Comparison of ENCODE assay signal across 8 cellular contexts in the genomic region with DNA sequence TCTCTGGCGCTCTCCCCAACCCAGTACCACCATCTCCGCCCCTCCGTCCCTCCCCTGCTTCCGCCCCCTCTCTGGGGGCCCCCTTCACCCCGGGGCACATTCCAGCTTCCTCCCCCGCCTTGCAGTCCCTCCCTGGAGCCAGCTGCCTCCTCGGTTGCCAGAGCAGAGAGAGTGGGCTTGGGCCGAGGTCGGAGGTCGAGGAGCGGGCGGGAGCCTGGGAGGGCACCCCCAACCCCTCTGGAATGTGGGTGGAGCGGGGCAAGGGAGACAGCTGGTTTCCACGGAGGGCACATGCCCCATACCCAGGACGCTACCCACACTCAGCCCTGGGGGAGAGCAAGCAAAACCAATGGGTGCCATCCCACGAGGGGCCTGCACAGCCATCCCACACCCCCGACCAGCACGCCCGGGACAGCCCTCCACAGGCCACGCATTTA. TPM values are rescaled to one million over a fixed set of nuclear protein-coding genes. Genes with fewer than 3 reads are reported as not detected.
DNase-seq lines count a peak whose midpoint lies in the region; ATAC-seq lines count a peak whose summit lies in the region.
"Had no signal": no experiment of that assay in that cellular context is flagged by ENCODE, and none has a peak within 500 bp of the region (broad histone marks: within the 10 kb centered on the region; RNA-seq: fewer than 3 reads in every experiment).

No MANE protein-coding gene starts in this region.

- peak overlapping the region; percentile 83 for H3K4me3 ChIP-seq in HUES48 (ENCODE audit: low read depth, low read length)
- no peak overlapping the region for H3K4me3 ChIP-seq in subcutaneous abdominal adipose tissue (ENCODE audit: low read depth in 1 of 5, low read length in 5 of 5)

- H3K36me3 ChIP-seq in HUES48 (ENCODE audit: control insufficient read depth, insufficient read depth, low read length) (peaks cover 5% of the 10 kb centered on the region; the same call in 1 of the 2 replicates), subcutaneous abdominal adipose tissue (ENCODE audit: control insufficient read depth in 5 of 5, insufficient read depth in 5 of 5, low read length in 5 of 5) (peaks cover 0 to 7% (median 0%) of the 10 kb centered on the region in 5 donors)

- H3K36me3 Mint-ChIP-seq in activated naive CD8-positive, alpha-beta T cell treated with anti-CD3 and anti-CD28 coated beads, Interleukin-2, amount 10 ng/mL, durations not matched to agents 7 days and 5 days = peaks cover 7% of the 10 kb centered on the region

- H3K9me3 ChIP-seq in HUES48 (ENCODE audit: control insufficient read depth, insufficient read depth, low read length) (no peaks in the 10 kb centered on the region), subcutaneous abdominal adipose tissue (ENCODE audit: control insufficient read depth in 5 of 5, low read length in 5 of 5) (peaks cover 0 to 2% (median 0%) of the 10 kb centered on the region in 5 donors)

- H3K27me3 Mint-ChIP-seq in activated naive CD8-positive, alpha-beta T cell treated with anti-CD3 and anti-CD28 coated beads, Interleukin-2, amount 10 ng/mL, durations not matched to agents 7 days and 5 days = no peaks in the 10 kb centered on the region

- H3K27ac ChIP-seq in HUES48 (ENCODE audit: low read depth, low read length) (peak overlapping the region; percentile 89), layer of hippocampus (ENCODE audit: low read depth, low read length) (peak overlapping the region; percentile 96), subcutaneous abdominal adipose tissue (ENCODE audit: low read depth, low read length) (peak overlapping the region; percentile 86)

- peak overlapping the region; percentile 81 for H3K4me3 Mint-ChIP-seq in activated naive CD8-positive, alpha-beta T cell treated with anti-CD3 and anti-CD28 coated beads, Interleukin-2, amount 10 ng/mL, durations not matched to agents 7 days and 5 days

- H3K4me1 ChIP-seq in HUES48 (ENCODE audit: control insufficient read depth, insufficient read depth, low read length) (peaks cover 46% of the 10 kb centered on the region), subcutaneous abdominal adipose tissue (ENCODE audit: control insufficient read depth in 5 of 5, insufficient read depth in 5 of 5, low read length in 5 of 5) (peaks cover 17 to 77% (median 73%) of the 10 kb centered on the region in 5 donors)

- peak overlapping the region; percentile 85 for H3K27ac Mint-ChIP-seq in activated naive CD8-positive, alpha-beta T cell treated with anti-CD3 and anti-CD28 coated beads, Interleukin-2, amount 10 ng/mL, durations not matched to agents 7 days and 5 days

- POLR2A ChIA-PET in activated naive CD8-positive, alpha-beta T cell treated with anti-CD3 and anti-CD28 coated beads, Interleukin-2, amount 10 ng/mL, durations not matched to agents 7 days and 5 days (lab: Charles Lee) = interaction anchor here (0.6 to 3.3 kb wide), 4 partner anchors 10 to 187 kb away, joined by 3 to 27 read pairs (median 4); no protein-coding TSS in a partner anchor

- H3K9me3 Mint-ChIP-seq in activated naive CD8-positive, alpha-beta T cell treated with anti-CD3 and anti-CD28 coated beads, Interleukin-2, amount 10 ng/mL, durations not matched to agents 7 days and 5 days = no peaks in the 10 kb centered on the region

- peaks cover 36% of the 10 kb centered on the region for H3K4me1 Mint-ChIP-seq in activated naive CD8-positive, alpha-beta T cell treated with anti-CD3 and anti-CD28 coated beads, Interleukin-2, amount 10 ng/mL, durations not matched to agents 7 days and 5 days

- ATAC-seq in activated naive CD8-positive, alpha-beta T cell treated with anti-CD3 and anti-CD28 coated beads, Interleukin-2, amount 10 ng/mL, durations not matched to agents 7 days and 5 days (ENCODE audit: low read depth) = no peak

- DNase-seq in activated naive CD8-positive, alpha-beta T cell treated with anti-CD3 and anti-CD28 coated beads, Interleukin-2, amount 10 ng/mL, durations not matched to agents 7 days and 5 days = no peak
- no peak for DNase-seq in NCI-H1436 (lab: John Stamatoyannopoulos, UW)
- no peak for DNase-seq in NCI-H2029 treated with DMSO at 0.1 percent for 48 hours (lab: John Stamatoyannopoulos, UW)
- DNase-seq in 8988T = no peak

- H3K9ac ChIP-seq in HUES48 (ENCODE audit: low read depth, low read length) (no peak overlapping the region), subcutaneous abdominal adipose tissue (ENCODE audit: low read length in 5 of 5) (no peak overlapping the region)

- H3K27me3 ChIP-seq in HUES48 (ENCODE audit: control insufficient read depth, insufficient read depth, low read length) (peaks cover 8% of the 10 kb centered on the region), layer of hippocampus (ENCODE audit: control insufficient read depth, insufficient read depth, low read length) (no peaks in the 10 kb centered on the region), subcutaneous abdominal adipose tissue (ENCODE audit: control insufficient read depth in 5 of 5, insufficient read depth in 4 of 5, low read length in 5 of 5) (peaks cover 0 to 6% (median 0%) of the 10 kb centered on the region in 5 donors)

RNA-seq across cellular contexts. Expression of a gene that starts 6.4 kb away (rescaled TPM):
- total RNA-seq in activated naive CD8-positive, alpha-beta T cell treated with anti-CD3 and anti-CD28 coated beads, Interleukin-2, amount 10 ng/mL, durations not matched to agents 7 days and 5 days = 100 to 1,000 TPM; 327 to 342 TPM

RNA-seq across cellular contexts. Expression of a gene that starts 12.6 kb away (rescaled TPM):
- 10 to 100 TPM; 44.5 to 48.3 TPM for total RNA-seq in activated naive CD8-positive, alpha-beta T cell treated with anti-CD3 and anti-CD28 coated beads, Interleukin-2, amount 10 ng/mL, durations not matched to agents 7 days and 5 days

RNA-seq across cellular contexts. Expression of a gene that starts 14.3 kb away (rescaled TPM):
- total RNA-seq in activated naive CD8-positive, alpha-beta T cell treated with anti-CD3 and anti-CD28 coated beads, Interleukin-2, amount 10 ng/mL, durations not matched to agents 7 days and 5 days = 10 to 100 TPM; 75.2 to 80.7 TPM

RNA-seq across cellular contexts. Expression of a gene that starts 21.2 kb away (rescaled TPM):
- total RNA-seq in activated naive CD8-positive, alpha-beta T cell treated with anti-CD3 and anti-CD28 coated beads, Interleukin-2, amount 10 ng/mL, durations not matched to agents 7 days and 5 days = 100 to 1,000 TPM; 157 to 161 TPM

RNA-seq across cellular contexts. Expression of a gene that starts 23.0 kb away (rescaled TPM):
- not detected for total RNA-seq in activated naive CD8-positive, alpha-beta T cell treated with anti-CD3 and anti-CD28 coated beads, Interleukin-2, amount 10 ng/mL, durations not matched to agents 7 days and 5 days
- total RNA-seq: T-helper 2 cell treated with Interferon-gamma antibody and Interleukin-4, amounts not matched to agents 100 ng/mL and 5 ng/mL, for 36 hours had no signal
